19 cellular contexts compared by ENCODE assay signal in the genomic region with DNA sequence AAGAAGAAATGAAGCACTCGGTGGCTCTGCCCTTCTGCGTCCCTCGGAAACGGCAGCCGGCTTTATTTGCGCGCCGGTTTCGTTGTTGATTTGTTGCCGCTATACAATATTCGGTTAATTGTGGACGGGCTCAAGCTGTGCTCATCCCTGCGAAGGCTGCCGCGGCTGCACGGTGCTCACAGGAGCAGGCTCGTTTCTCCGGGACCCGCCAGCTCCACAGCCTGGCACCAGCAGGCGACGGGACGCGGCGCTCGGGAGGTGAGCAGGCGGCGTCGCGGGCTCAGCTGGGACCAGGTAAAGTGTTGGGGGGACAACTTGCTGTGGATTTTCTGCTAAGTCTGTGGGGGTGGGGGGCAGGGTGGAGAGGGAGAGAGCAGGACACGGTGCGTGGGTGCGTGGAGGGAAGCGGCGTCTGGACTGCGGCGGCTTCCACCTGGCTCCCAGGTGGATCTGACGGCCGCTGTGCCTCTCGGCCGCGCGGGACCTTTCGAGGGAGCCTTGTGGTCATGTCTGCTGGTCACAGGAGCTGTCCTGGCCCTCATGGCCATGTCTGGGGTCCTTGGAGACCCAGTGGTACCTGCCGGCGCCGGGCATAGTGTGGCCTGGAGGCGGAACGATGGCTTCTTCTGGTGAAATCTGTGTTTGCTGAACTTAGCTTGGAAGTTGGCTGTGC.
DNase-seq lines count a peak whose midpoint lies in the region; ATAC-seq, FAIRE-seq and TF ChIP-seq lines count a peak whose summit lies in the region.
"Had no signal": no experiment of that assay in that cellular context is flagged by ENCODE, and none has a peak within 500 bp of the region (broad histone marks: within the 10 kb centered on the region; RNA-seq: fewer than 3 reads in every experiment).

No MANE protein-coding gene starts in this region.

- no peaks in the 10 kb centered on the region; the same call in none of the 2 replicates for H3K27me3 ChIP-seq in Caco-2 (replicated peaks; ENCODE audit: control insufficient read depth, insufficient read depth, low read length)
- peaks cover 0 to 64% of the 10 kb centered on the region in 2 experiments for H3K27me3 ChIP-seq in mesenchymal stem cell (ENCODE audit: control insufficient read depth in 1 of 2, insufficient read depth in 1 of 2, low read length in 2 of 2)

- peak overlapping the region; percentile 10 for H4K91ac ChIP-seq in mesenchymal stem cell (ENCODE audit: low read length)

- ATAC-seq in HG03159 (IDR thresholded peaks at IDR 0.05; ENCODE audit: unreplicated experiment): no peak
- ATAC-seq: left lung; stimulated activated naive CD8-positive, alpha-beta T cell treated with anti-CD3 and anti-CD28 coated beads, Interleukin-15, amount 100 ng/mL, for 72 hours had no signal

- H3K18ac ChIP-seq in mesenchymal stem cell (ENCODE audit: low read depth in 1 of 2, low read length in 2 of 2): no peak overlapping the region

- in situ Hi-C loops in G401 (cut with HindIII; ENCODE audit: low sequenced_read_pairs): no loop called here

- H3K79me1 ChIP-seq in mesenchymal stem cell (replicated peaks; ENCODE audit: low read length, poor library complexity, severe bottlenecking): no peaks in the 10 kb centered on the region

- FAIRE-seq in GM12892 (lab: Jason Lieb, UNC): no peak

- no peak overlapping the region for H3K9ac ChIP-seq in mesenchymal stem cell (ENCODE audit: low read length)

- TF ChIP-seq CTCF in Caco-2 (IDR thresholded peaks at IDR 0.05; ENCODE audit: insufficient read depth in 1 of 2, low read depth in 1 of 2, low read length in 1 of 2, severe bottlenecking in 1 of 2, unreplicated experiment in 1 of 2): no peak

- H3K4me1 Mint-ChIP-seq in Caco-2 (ENCODE audit: low read depth, unreplicated experiment): no peaks in the 10 kb centered on the region
- H3K4me1 Mint-ChIP-seq: activated CD4-positive, alpha-beta T cell treated with anti-CD3 and anti-CD28 coated beads, Interleukin-2, amount 10 ng/mL, durations not matched to agents 24 days and 14 days; CD8-positive, alpha-beta memory T cell; stimulated activated naive CD8-positive, alpha-beta T cell treated with anti-CD3 and anti-CD28 coated beads, Interleukin-15, amount 100 ng/mL, for 72 hours had no signal

- intact Hi-C loops in Caco-2 (cut with micrococcal nuclease; ENCODE audit: unreplicated experiment): no loop called here

- POLR2A ChIA-PET in Caco-2 (lab: Charles Lee): no interaction called here

- 80% methylated on average over 48 of the region's 48 CpGs for whole genome bisulfite sequencing in mesenchymal stem cell

- peak overlapping the region; percentile 19 for H3K4me3 Mint-ChIP-seq in Caco-2 (ENCODE audit: unreplicated experiment)
- H3K4me3 Mint-ChIP-seq: activated CD4-positive, alpha-beta T cell treated with anti-CD3 and anti-CD28 coated beads, Interleukin-2, amount 10 ng/mL, durations not matched to agents 24 days and 14 days; CD8-positive, alpha-beta memory T cell; stimulated activated naive CD8-positive, alpha-beta T cell treated with anti-CD3 and anti-CD28 coated beads, Interleukin-15, amount 100 ng/mL, for 72 hours had no signal

- peak overlapping the region; percentile 6 for H2BK15ac ChIP-seq in mesenchymal stem cell (ENCODE audit: low read depth, poor library complexity, severe bottlenecking)

- H2AFZ ChIP-seq in mesenchymal stem cell (ENCODE audit: low read depth, low read length): no peak overlapping the region

- BruUV-seq in Caco-2 (replicated peaks; lab: Mats Ljungman, UMichigan): no TSS peak

- H3K27ac ChIP-seq in mesenchymal stem cell (ENCODE audit: low read length, poor library complexity, severe bottlenecking): no peak overlapping the region
- H3K27ac ChIP-seq: left lung had no signal

- no peaks in the 10 kb centered on the region for H3K9me3 Mint-ChIP-seq in Caco-2 (ENCODE audit: unreplicated experiment)
- H3K9me3 Mint-ChIP-seq: activated CD4-positive, alpha-beta T cell treated with anti-CD3 and anti-CD28 coated beads, Interleukin-2, amount 10 ng/mL, durations not matched to agents 24 days and 14 days; CD8-positive, alpha-beta memory T cell; neural crest cell; stimulated activated naive CD8-positive, alpha-beta T cell treated with anti-CD3 and anti-CD28 coated beads, Interleukin-15, amount 100 ng/mL, for 72 hours had no signal

- H2AK5ac ChIP-seq in mesenchymal stem cell (ENCODE audit: low read length, severe bottlenecking): no peak overlapping the region

- no peak overlapping the region for H3K14ac ChIP-seq in mesenchymal stem cell (ENCODE audit: low read length in 2 of 2)

- H2BK120ac ChIP-seq in mesenchymal stem cell (ENCODE audit: low read depth, low read length): no peak overlapping the region

- H3K4me1 ChIP-seq in Caco-2: no peaks in the 10 kb centered on the region; the same call in 1 of the 2 replicates
- H3K4me1 ChIP-seq in mesenchymal stem cell (ENCODE audit: control insufficient read depth, insufficient read depth, low read depth, low read length): no peaks in the 10 kb centered on the region
- H3K4me1 ChIP-seq: left lung had no signal

- H3K36me3 ChIP-seq in Caco-2 (ENCODE audit: control insufficient read depth, insufficient read depth, low read length) (no peaks in the 10 kb centered on the region), mesenchymal stem cell (ENCODE audit: control insufficient read depth in 1 of 2, insufficient read depth in 2 of 2, low read depth in 1 of 2, low read length in 2 of 2) (no peaks in the 10 kb centered on the region)
- H3K36me3 ChIP-seq: left lung had no signal

- H3K4me2 ChIP-seq in mesenchymal stem cell (ENCODE audit: low read length, poor library complexity, severe bottlenecking): no peak overlapping the region

- CTCF ChIA-PET in Caco-2 (lab: Charles Lee): no interaction called here

- H3K23ac ChIP-seq in mesenchymal stem cell (ENCODE audit: low read length in 2 of 2): no peak overlapping the region

- no peak overlapping the region for H3K4me3 ChIP-seq in Caco-2 (ENCODE audit: low read depth, low read length)
- H3K4me3 ChIP-seq in mesenchymal stem cell (ENCODE audit: insufficient read depth in 1 of 2, low read depth in 1 of 2, low read length in 2 of 2): no peak overlapping the region
- H3K4me3 ChIP-seq: left lung had no signal

- no peak overlapping the region for H3K27ac Mint-ChIP-seq in Caco-2 (ENCODE audit: unreplicated experiment)
- H3K27ac Mint-ChIP-seq: activated CD4-positive, alpha-beta T cell treated with anti-CD3 and anti-CD28 coated beads, Interleukin-2, amount 10 ng/mL, durations not matched to agents 24 days and 14 days; CD8-positive, alpha-beta memory T cell; stimulated activated naive CD8-positive, alpha-beta T cell treated with anti-CD3 and anti-CD28 coated beads, Interleukin-15, amount 100 ng/mL, for 72 hours had no signal

- H2BK5ac ChIP-seq in mesenchymal stem cell (ENCODE audit: low read depth, low read length, poor library complexity, severe bottlenecking): no peak overlapping the region

- H3K27me3 Mint-ChIP-seq in Caco-2 (ENCODE audit: insufficient read depth, unreplicated experiment): peaks cover 46% of the 10 kb centered on the region

- H2BK12ac ChIP-seq in mesenchymal stem cell (ENCODE audit: low read length in 2 of 2): no peak overlapping the region

- no peaks in the 10 kb centered on the region for H3K36me3 Mint-ChIP-seq in Caco-2 (ENCODE audit: insufficient read depth, unreplicated experiment)
- H3K36me3 Mint-ChIP-seq: brain; CD8-positive, alpha-beta memory T cell had no signal

- no peak overlapping the region for H3K4ac ChIP-seq in mesenchymal stem cell (ENCODE audit: low read depth in 1 of 2, low read length in 2 of 2)

- DNase-seq in Caco-2: no peak
- DNase-seq in G401 (ENCODE audit: low spot score): peak; percentile 17
- peak; percentile 65 for DNase-seq in NCI-H526 treated with DMSO at 0.1 percent for 48 hours (lab: John Stamatoyannopoulos, UW)
- no peak for DNase-seq in mesenchymal stem cell
- no peak for DNase-seq in activated CD8-positive, alpha-beta memory T cell treated with anti-CD3 and anti-CD28 coated beads, Interleukin-2, amount 50 U/mL, for 4 hours
- no peak for DNase-seq in GM12892 (ENCODE audit: insufficient read length)
- DNase-seq: activated CD4-positive, alpha-beta T cell treated with anti-CD3 and anti-CD28 coated beads, Interleukin-2, amount 10 ng/mL, durations not matched to agents 24 days and 14 days; activated CD8-positive, alpha-beta memory T cell treated with anti-CD3 and anti-CD28 coated beads, Interleukin-2, amount 50 U/mL, for 48 hours; AML-193; CD8-positive, alpha-beta memory T cell; NCI-H226; stimulated activated CD4-positive, alpha-beta T cell treated with anti-CD3 and anti-CD28 coated beads, Interleukin-4, amount 100 ng/mL, for 4 hours; stimulated activated naive CD8-positive, alpha-beta T cell treated with anti-CD3 and anti-CD28 coated beads, Interleukin-15, amount 100 ng/mL, for 72 hours; T-helper 1 cell; trophoblast cell had no signal

- H4K8ac ChIP-seq in mesenchymal stem cell (ENCODE audit: low read length): no peak overlapping the region

- H3K9me3 ChIP-seq in Caco-2: no peaks in the 10 kb centered on the region
- no peaks in the 10 kb centered on the region for H3K9me3 ChIP-seq in mesenchymal stem cell (ENCODE audit: control insufficient read depth, low read length)
- H3K9me3 ChIP-seq: left lung had no signal

- TF ChIP-seq POLR2A in GM12892 (IDR thresholded peaks at IDR 0.05; ENCODE audit: low read depth, low read length): no peak

Comparison
In these comparisons a context has a peak if more than half of its experiments do, and no peak if none do; other contexts are left out.
1. DNase-seq: peak in G401 (single experiment) and NCI-H526 treated with DMSO at 0.1 percent for 48 hours (single experiment); none in Caco-2 (0 of 2), mesenchymal stem cell (single experiment), activated CD8-positive, alpha-beta memory T cell treated with anti-CD3 and anti-CD28 coated beads, Interleukin-2, amount 50 U/mL, for 4 hours (single experiment) and GM12892 (single experiment).